10 cellular contexts compared by ENCODE assay signal in the genomic region with DNA sequence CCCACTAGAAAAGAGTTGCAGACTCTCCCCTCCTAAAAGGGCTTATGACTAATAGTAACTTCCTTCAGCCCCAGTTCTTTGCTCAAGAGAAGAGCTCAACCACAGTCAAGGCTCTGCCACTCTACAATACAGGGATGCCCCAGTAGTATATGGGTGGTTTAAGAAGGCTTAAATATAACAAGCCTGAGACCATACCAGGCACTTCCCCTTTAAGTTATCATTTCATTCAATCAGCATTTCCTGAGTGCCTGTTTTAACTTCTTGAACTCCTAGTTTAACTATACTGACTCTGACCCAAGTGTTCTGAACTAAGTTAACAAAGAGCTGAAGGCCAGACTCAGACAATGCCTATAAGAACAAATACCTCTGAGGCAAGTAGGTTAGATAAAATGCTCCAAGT. TPM values are rescaled to one million over a fixed set of nuclear protein-coding genes. Genes with fewer than 3 reads are reported as not detected.
DNase-seq lines count a peak whose midpoint lies in the region; ATAC-seq, FAIRE-seq and TF ChIP-seq lines count a peak whose summit lies in the region.
"Had no signal": no experiment of that assay in that cellular context is flagged by ENCODE, and none has a peak within 500 bp of the region (broad histone marks: within the 10 kb centered on the region; RNA-seq: fewer than 3 reads in every experiment).

No MANE protein-coding gene starts in this region.

- H3K4me3 Mint-ChIP-seq in activated CD8-positive, alpha-beta memory T cell treated with anti-CD3 and anti-CD28 coated beads, Interleukin-2, amount 10 ng/mL, durations not matched to agents 7 days and 5 days: peak overlapping the region; percentile 55
- H3K4me3 Mint-ChIP-seq in activated naive CD4-positive, alpha-beta T cell treated with anti-CD3 and anti-CD28 coated beads, Interleukin-2, amount 50 U/mL, for 24 hours: peak overlapping the region; percentile 67
- no peak overlapping the region for H3K4me3 Mint-ChIP-seq in nephron progenitor cell

- H3K36me3 ChIP-seq in Panc1 (ENCODE audit: control insufficient read depth, insufficient read depth, low read length) (peaks cover 38% of the 10 kb centered on the region), pancreas (peaks cover 0 to 17% (median 0%) of the 10 kb centered on the region in 3 donors)

- no peaks in the 10 kb centered on the region; the same call in 1 of the 2 replicates for H3K4me1 ChIP-seq in Panc1 (ENCODE audit: control insufficient read depth, insufficient read depth, low read length)
- no peaks in the 10 kb centered on the region for H3K4me1 ChIP-seq in pancreas

- H3K27me3 ChIP-seq in Panc1 (ENCODE audit: control insufficient read depth, insufficient read depth, low read length) (no peaks in the 10 kb centered on the region), pancreas (no peaks in the 10 kb centered on the region)

- in situ Hi-C loops in Panc1 (cut with HindIII; ENCODE audit: low pct_unique_long_range_greater_than_20kb, low sequenced_read_pairs): no loop called here

- peak; percentile 47 for DNase-seq in activated CD8-positive, alpha-beta memory T cell treated with anti-CD3 and anti-CD28 coated beads, Interleukin-2, amount 10 ng/mL, durations not matched to agents 7 days and 5 days
- no peak for DNase-seq in activated CD8-positive, alpha-beta memory T cell treated with anti-CD3 and anti-CD28 coated beads, Interleukin-2, amount 50 U/mL, for 48 hours
- no peak for DNase-seq in Panc1 (ENCODE audit: low read depth, low spot score)
- no peak for DNase-seq in nephron progenitor cell
- no peak for DNase-seq in pancreas
- DNase-seq: H7, NCI-H345 had no signal

- BruUV-seq in Panc1 (replicated peaks; lab: Mats Ljungman, UMichigan): no TSS peak

- no peak for FAIRE-seq in pancreas (lab: Jason Lieb, UNC)

- H3K4me1 Mint-ChIP-seq in activated CD8-positive, alpha-beta memory T cell treated with anti-CD3 and anti-CD28 coated beads, Interleukin-2, amount 10 ng/mL, durations not matched to agents 7 days and 5 days: peaks cover 38% of the 10 kb centered on the region
- H3K4me1 Mint-ChIP-seq in activated naive CD4-positive, alpha-beta T cell treated with anti-CD3 and anti-CD28 coated beads, Interleukin-2, amount 50 U/mL, for 24 hours: peaks cover 64% of the 10 kb centered on the region
- no peaks in the 10 kb centered on the region for H3K4me1 Mint-ChIP-seq in nephron progenitor cell

- H3K27me3 Mint-ChIP-seq in activated CD8-positive, alpha-beta memory T cell treated with anti-CD3 and anti-CD28 coated beads, Interleukin-2, amount 10 ng/mL, durations not matched to agents 7 days and 5 days: no peaks in the 10 kb centered on the region
- no peaks in the 10 kb centered on the region for H3K27me3 Mint-ChIP-seq in activated naive CD4-positive, alpha-beta T cell treated with anti-CD3 and anti-CD28 coated beads, Interleukin-2, amount 50 U/mL, for 24 hours
- H3K27me3 Mint-ChIP-seq in nephron progenitor cell (ENCODE audit: low read depth, poor library complexity): no peaks in the 10 kb centered on the region

- H3K4me3 ChIP-seq in Panc1 (ENCODE audit: low read depth in 2 of 2, low read length in 2 of 2) (no peak overlapping the region), pancreas (no peak overlapping the region)

- ATAC-seq in activated CD8-positive, alpha-beta memory T cell treated with anti-CD3 and anti-CD28 coated beads, Interleukin-2, amount 10 ng/mL, durations not matched to agents 7 days and 5 days: peak; percentile 88
- ATAC-seq in Panc1 (peak; percentile 62; the same call in 1 of the 2 replicates), HG03108 (IDR thresholded peaks at IDR 0.05; ENCODE audit: unreplicated experiment) (no peak), GM21786 (IDR thresholded peaks at IDR 0.05; ENCODE audit: unreplicated experiment) (no peak), pancreas (no peak)

- H3K9me3 Mint-ChIP-seq in activated CD8-positive, alpha-beta memory T cell treated with anti-CD3 and anti-CD28 coated beads, Interleukin-2, amount 10 ng/mL, durations not matched to agents 7 days and 5 days (ENCODE audit: low read depth): no peaks in the 10 kb centered on the region
- H3K9me3 Mint-ChIP-seq in activated naive CD4-positive, alpha-beta T cell treated with anti-CD3 and anti-CD28 coated beads, Interleukin-2, amount 50 U/mL, for 24 hours: no peaks in the 10 kb centered on the region
- H3K9me3 Mint-ChIP-seq in nephron progenitor cell: no peaks in the 10 kb centered on the region

- H3K9me3 ChIP-seq in Panc1 (ENCODE audit: control insufficient read depth, insufficient read depth, low read depth, low read length) (no peaks in the 10 kb centered on the region), pancreas (no peaks in the 10 kb centered on the region)

- TF ChIP-seq CTCF in Panc1 (IDR thresholded peaks at IDR 0.05) (no peak), nephron progenitor cell (IDR thresholded peaks at IDR 0.05) (no peak), pancreas (IDR thresholded peaks at IDR 0.05) (no peak)

- peaks cover 35% of the 10 kb centered on the region for H3K36me3 Mint-ChIP-seq in activated CD8-positive, alpha-beta memory T cell treated with anti-CD3 and anti-CD28 coated beads, Interleukin-2, amount 10 ng/mL, durations not matched to agents 7 days and 5 days
- peaks cover 13% of the 10 kb centered on the region for H3K36me3 Mint-ChIP-seq in activated naive CD4-positive, alpha-beta T cell treated with anti-CD3 and anti-CD28 coated beads, Interleukin-2, amount 50 U/mL, for 24 hours
- H3K36me3 Mint-ChIP-seq in nephron progenitor cell (ENCODE audit: low read depth): peaks cover 47% of the 10 kb centered on the region

- intact Hi-C loops in Panc1 (cut with micrococcal nuclease; ENCODE audit: unreplicated experiment): loop anchor here (10.0 kb wide), 1 partner anchor 241 kb away; no protein-coding TSS in a partner anchor
- intact Hi-C loops in pancreas (cut with DNase I): no loop called here

- POLR2A ChIA-PET in Panc1 (lab: Charles Lee): no interaction called here

- peak overlapping the region; percentile 92 for H3K27ac Mint-ChIP-seq in activated CD8-positive, alpha-beta memory T cell treated with anti-CD3 and anti-CD28 coated beads, Interleukin-2, amount 10 ng/mL, durations not matched to agents 7 days and 5 days
- peak overlapping the region; percentile 91 for H3K27ac Mint-ChIP-seq in activated naive CD4-positive, alpha-beta T cell treated with anti-CD3 and anti-CD28 coated beads, Interleukin-2, amount 50 U/mL, for 24 hours
- peak overlapping the region; percentile 0 for H3K27ac Mint-ChIP-seq in nephron progenitor cell

- CTCF ChIA-PET in activated CD8-positive, alpha-beta memory T cell treated with anti-CD3 and anti-CD28 coated beads, Interleukin-2, amount 10 ng/mL, durations not matched to agents 7 days and 5 days (lab: Charles Lee): interaction anchor here (0.8 to 2.5 kb wide), 6 partner anchors 10 to 262 kb away, joined by 3 to 20 read pairs (median 4); a partner anchor contains a TSS
- CTCF ChIA-PET in Panc1 (lab: Charles Lee): no interaction called here

- H3K27ac ChIP-seq in Panc1 (ENCODE audit: low read length): no peak overlapping the region
- no peak overlapping the region for H3K27ac ChIP-seq in pancreas

RNA-seq across cellular contexts. Expression of a gene that starts 19.8 kb away (rescaled TPM):
- 10 to 100 TPM; 87.0 to 97.4 TPM for total RNA-seq in activated CD8-positive, alpha-beta memory T cell treated with anti-CD3 and anti-CD28 coated beads, Interleukin-2, amount 10 ng/mL, durations not matched to agents 7 days and 5 days
- total RNA-seq in Panc1 (2021; ENCODE audit: unreplicated experiment): 41.6 TPM
- polyA plus RNA-seq in Panc1 (2012; ENCODE audit: insufficient read length): 27.7 TPM
- 10 to 100 TPM; 12.3 to 25.6 (median 19.0) TPM for total RNA-seq in pancreas
- 10 to 100 TPM in 1 of 2 donors, 1 to 10 TPM in 1; 7.8 to 12.3 TPM for polyA plus RNA-seq in pancreas

RNA-seq across cellular contexts. Expression of a gene that starts 20.0 kb away (rescaled TPM):
- 10 to 100 TPM; 40.5 to 42.2 TPM for total RNA-seq in activated CD8-positive, alpha-beta memory T cell treated with anti-CD3 and anti-CD28 coated beads, Interleukin-2, amount 10 ng/mL, durations not matched to agents 7 days and 5 days
- total RNA-seq in Panc1 (2021; ENCODE audit: unreplicated experiment) (14.3 TPM), pancreas (under 1 TPM; 0.09 to 0.43 (median 0.29) TPM)
- 4.3 TPM for polyA plus RNA-seq in Panc1 (2012; ENCODE audit: insufficient read length)
- under 1 TPM; 0.27 to 0.68 TPM for polyA plus RNA-seq in pancreas

RNA-seq across cellular contexts. Expression of a gene that starts 58.2 kb away (rescaled TPM):
- total RNA-seq in activated CD8-positive, alpha-beta memory T cell treated with anti-CD3 and anti-CD28 coated beads, Interleukin-2, amount 10 ng/mL, durations not matched to agents 7 days and 5 days: 10 to 100 TPM; 49.9 to 53.3 TPM
- total RNA-seq in Panc1 (2021; ENCODE audit: unreplicated experiment) (52.5 TPM), pancreas (10 to 100 TPM; 13.3 to 22.3 (median 14.1) TPM)
- 38.1 TPM for polyA plus RNA-seq in Panc1 (2012; ENCODE audit: insufficient read length)
- 10 to 100 TPM; 18.4 to 21.3 TPM for polyA plus RNA-seq in pancreas

Comparison
In these comparisons a context has a peak if more than half of its experiments do, and no peak if none do; other contexts are left out.
1. ATAC-seq: peak in activated CD8-positive, alpha-beta memory T cell treated with anti-CD3 and anti-CD28 coated beads, Interleukin-2, amount 10 ng/mL, durations not matched to agents 7 days and 5 days (single experiment) and Panc1 (single experiment); none in HG03108 (single experiment), GM21786 (single experiment) and pancreas (0 of 4).
2. H3K27ac Mint-ChIP-seq: peak in every context shown above with its lines; median percentile 92 in activated CD8-positive, alpha-beta memory T cell treated with anti-CD3 and anti-CD28 coated beads, Interleukin-2, amount 10 ng/mL, durations not matched to agents 7 days and 5 days; 91 in activated naive CD4-positive, alpha-beta T cell treated with anti-CD3 and anti-CD28 coated beads, Interleukin-2, amount 50 U/mL, for 24 hours; 0 in nephron progenitor cell.
3. RNA of a gene that starts 20.0 kb away (total RNA-seq): 40.5 to 42.2 TPM in activated CD8-positive, alpha-beta memory T cell treated with anti-CD3 and anti-CD28 coated beads, Interleukin-2, amount 10 ng/mL, durations not matched to agents 7 days and 5 days and 14.3 TPM in Panc1 (single experiment); 0.09 to 0.43 TPM in pancreas; every median in the first group is over 10 times any median in the second.